Comparison of ENCODE assay signal across 10 cellular contexts in genomic region chr5:76733049-76733417, GRCh38. TPM values are rescaled to one million over a fixed set of nuclear protein-coding genes. Genes with fewer than 3 reads are reported as not detected.
A peak's percentile ranks its signal among the peaks of the same experiment; 100 is the strongest.
DNase-seq lines count a peak whose midpoint lies in the region; ATAC-seq and TF ChIP-seq lines count a peak whose summit lies in the region.
"Had no signal": no experiment of that assay in that cellular context is flagged by ENCODE, and none has a peak within 500 bp of the region (broad histone marks: within the 10 kb centered on the region; RNA-seq: fewer than 3 reads in every experiment).

No MANE protein-coding gene starts in this region.

- intact Hi-C loops in colonic mucosa (cut with DNase I), result no loop called here
- intact Hi-C loops in Right ventricle myocardium inferior (cut with DNase I), result no loop called here

- H3K27ac ChIP-seq in colonic mucosa, result peak overlapping the region; percentile 51
- H3K27ac ChIP-seq: hepatocyte, neural progenitor cell had no signal

- no peaks in the 10 kb centered on the region for H3K9me3 ChIP-seq in colonic mucosa

- H3K9ac ChIP-seq in colonic mucosa (ENCODE audit: low read depth in 2 of 2, low read length in 2 of 2), result no peak overlapping the region
- H3K9ac ChIP-seq: neural progenitor cell had no signal

- no peak overlapping the region for H3K4me3 ChIP-seq in colonic mucosa
- H3K4me3 ChIP-seq: hepatocyte, neural progenitor cell had no signal

- no peaks in the 10 kb centered on the region for H3K36me3 ChIP-seq in colonic mucosa

- no peak for ATAC-seq in Right ventricle myocardium inferior

- H3K4me1 ChIP-seq in colonic mucosa, result no peaks in the 10 kb centered on the region

- no peak for TF ChIP-seq CTCF in GM20000 (IDR thresholded peaks at IDR 0.05; ENCODE audit: extremely low read depth, missing control alignments)
- no peak for TF ChIP-seq CTCF in colonic mucosa (IDR thresholded peaks at IDR 0.05)

- DNase-seq in GDM1 (lab: John Stamatoyannopoulos, UW) (peak; percentile 68), GM20000 (ENCODE audit: low spot score) (peak; percentile 37), T follicular helper cell (ENCODE audit: low read depth) (peak; percentile 26), colonic mucosa (no peak), NCI-H345 (lab: John Stamatoyannopoulos, UW) (no peak), hepatic stellate cell (ENCODE audit: low spot score) (no peak), occipital lobe (lab: John Stamatoyannopoulos, UW) (no peak), Right ventricle myocardium inferior (ENCODE audit: missing footprints) (no peak)

- no peaks in the 10 kb centered on the region for H3K27me3 ChIP-seq in colonic mucosa
- H3K27me3 ChIP-seq: hepatocyte, neural progenitor cell had no signal

RNA-seq across cellular contexts. Expression of gene F2R, which starts 17.1 kb away (rescaled TPM):
- total RNA-seq in colonic mucosa (1 to 10 TPM; 3.6 to 8.1 TPM), occipital lobe (29.2 TPM), Right ventricle myocardium inferior (5.7 TPM)

Comparison
In these comparisons a context has a peak if more than half of its experiments do, and no peak if none do; other contexts are left out.
1. DNase-seq: peak in GDM1 (single experiment), GM20000 (single experiment) and T follicular helper cell (single experiment); none in colonic mucosa (single experiment), NCI-H345 (single experiment), hepatic stellate cell (single experiment), occipital lobe (single experiment) and Right ventricle myocardium inferior (single experiment).